In the genomic region with DNA sequence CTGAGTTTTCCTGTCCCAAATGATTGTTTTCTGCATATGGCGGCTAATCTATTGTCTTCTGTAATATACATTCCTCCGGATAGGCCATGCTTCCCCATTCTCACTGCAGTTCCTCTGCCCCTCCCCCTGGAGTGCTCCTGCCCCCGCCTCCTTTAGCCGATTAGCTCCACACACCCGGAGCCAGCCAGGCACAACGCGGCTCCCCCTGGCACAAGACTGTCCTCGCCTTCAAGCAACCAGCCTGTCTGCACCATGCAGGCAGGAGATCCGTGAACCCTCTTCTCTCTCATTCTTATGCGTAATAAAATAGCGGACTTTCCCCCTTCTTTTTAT, we compare ENCODE assay signal across 1 cellular context.
TF ChIP-seq lines count a peak whose summit lies in the region.

No MANE protein-coding gene starts in this region.

TF ChIP-seq in HEK293, 187 proteins besides CTCF, POLR2A, EP300 and RAD21 (continued from another document):
- TF ChIP-seq ZNF266 (tag by site-specific recombination; IDR thresholded peaks at IDR 0.05; ENCODE audit: low read depth), result no peak
- no peak for TF ChIP-seq ZSCAN16 (tag by site-specific recombination; IDR thresholded peaks at IDR 0.05)
- no peak for TF ChIP-seq SP7 (tag by site-specific recombination; IDR thresholded peaks at IDR 0.05)
- no peak for TF ChIP-seq ZNF354C (tag by site-specific recombination; IDR thresholded peaks at IDR 0.05; ENCODE audit: borderline replicate concordance, low read depth)
